In the genomic region with DNA sequence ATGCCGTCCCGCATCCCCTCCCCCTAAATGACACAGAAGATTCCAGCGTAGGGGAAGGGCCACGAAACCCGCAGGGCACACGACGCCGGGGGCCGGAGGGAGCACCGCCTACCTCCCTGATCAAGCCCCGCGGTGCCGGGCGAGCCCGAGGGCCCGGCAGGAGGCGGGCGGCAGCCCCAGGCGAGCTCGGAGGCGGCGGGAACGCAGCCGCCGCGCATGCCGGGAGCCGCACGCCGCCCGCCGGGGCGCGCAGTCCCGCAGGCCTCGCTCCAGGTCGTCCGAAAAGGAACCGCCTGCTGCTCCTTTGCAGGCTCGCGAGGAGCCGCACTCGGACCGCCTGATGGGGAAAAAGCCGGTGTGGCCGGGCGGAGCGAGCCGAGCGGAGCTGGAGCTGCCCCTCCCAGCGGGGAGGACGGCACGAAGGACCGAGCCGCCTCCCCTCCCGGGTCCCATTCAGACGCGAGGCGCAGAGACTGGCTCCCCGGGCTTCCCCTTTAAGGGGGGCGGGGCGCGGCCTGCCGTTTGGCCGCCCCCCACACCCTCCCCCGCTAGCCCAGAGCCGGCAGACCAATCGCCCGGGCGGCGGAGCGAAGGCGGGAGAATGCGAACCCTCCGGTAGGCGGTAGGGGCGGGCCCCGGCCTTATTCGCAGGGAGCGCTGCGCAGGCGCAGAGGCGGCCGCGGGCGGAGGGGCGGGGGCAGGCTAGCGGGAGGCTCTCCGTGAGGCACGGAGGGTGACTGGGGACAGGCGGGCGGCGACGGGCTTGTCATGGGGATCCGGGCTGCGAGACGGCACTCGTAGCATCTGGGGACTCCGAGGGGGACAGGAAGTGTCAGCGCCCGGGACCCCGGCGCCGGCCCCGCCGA, we compare ENCODE assay signal across 1 cellular context.
TF ChIP-seq lines count a peak whose summit lies in the region.

No MANE protein-coding gene starts in this region.

TF ChIP-seq in HepG2, 621 proteins besides CTCF, POLR2A, EP300 and RAD21 (continued from another document and continues in another):
- TF ChIP-seq, protein P1, sequence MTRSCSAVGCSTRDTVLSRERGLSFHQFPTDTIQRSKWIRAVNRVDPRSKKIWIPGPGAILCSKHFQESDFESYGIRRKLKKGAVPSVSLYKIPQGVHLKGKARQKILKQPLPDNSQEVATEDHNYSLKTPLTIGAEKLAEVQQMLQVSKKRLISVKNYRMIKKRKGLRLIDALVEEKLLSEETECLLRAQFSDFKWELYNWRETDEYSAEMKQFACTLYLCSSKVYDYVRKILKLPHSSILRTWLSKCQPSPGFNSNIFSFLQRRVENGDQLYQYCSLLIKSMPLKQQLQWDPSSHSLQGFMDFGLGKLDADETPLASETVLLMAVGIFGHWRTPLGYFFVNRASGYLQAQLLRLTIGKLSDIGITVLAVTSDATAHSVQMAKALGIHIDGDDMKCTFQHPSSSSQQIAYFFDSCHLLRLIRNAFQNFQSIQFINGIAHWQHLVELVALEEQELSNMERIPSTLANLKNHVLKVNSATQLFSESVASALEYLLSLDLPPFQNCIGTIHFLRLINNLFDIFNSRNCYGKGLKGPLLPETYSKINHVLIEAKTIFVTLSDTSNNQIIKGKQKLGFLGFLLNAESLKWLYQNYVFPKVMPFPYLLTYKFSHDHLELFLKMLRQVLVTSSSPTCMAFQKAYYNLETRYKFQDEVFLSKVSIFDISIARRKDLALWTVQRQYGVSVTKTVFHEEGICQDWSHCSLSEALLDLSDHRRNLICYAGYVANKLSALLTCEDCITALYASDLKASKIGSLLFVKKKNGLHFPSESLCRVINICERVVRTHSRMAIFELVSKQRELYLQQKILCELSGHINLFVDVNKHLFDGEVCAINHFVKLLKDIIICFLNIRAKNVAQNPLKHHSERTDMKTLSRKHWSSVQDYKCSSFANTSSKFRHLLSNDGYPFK (CRISPR knock-in tag; IDR thresholded peaks at IDR 0.05; ENCODE audit: borderline replicate concordance): no peak
- TF ChIP-seq RARA (CRISPR knock-in tag; IDR thresholded peaks at IDR 0.05): 0 out of 2 replicates have a peak, but pooled peaks have one; percentile 4
- TF ChIP-seq, protein P2, sequence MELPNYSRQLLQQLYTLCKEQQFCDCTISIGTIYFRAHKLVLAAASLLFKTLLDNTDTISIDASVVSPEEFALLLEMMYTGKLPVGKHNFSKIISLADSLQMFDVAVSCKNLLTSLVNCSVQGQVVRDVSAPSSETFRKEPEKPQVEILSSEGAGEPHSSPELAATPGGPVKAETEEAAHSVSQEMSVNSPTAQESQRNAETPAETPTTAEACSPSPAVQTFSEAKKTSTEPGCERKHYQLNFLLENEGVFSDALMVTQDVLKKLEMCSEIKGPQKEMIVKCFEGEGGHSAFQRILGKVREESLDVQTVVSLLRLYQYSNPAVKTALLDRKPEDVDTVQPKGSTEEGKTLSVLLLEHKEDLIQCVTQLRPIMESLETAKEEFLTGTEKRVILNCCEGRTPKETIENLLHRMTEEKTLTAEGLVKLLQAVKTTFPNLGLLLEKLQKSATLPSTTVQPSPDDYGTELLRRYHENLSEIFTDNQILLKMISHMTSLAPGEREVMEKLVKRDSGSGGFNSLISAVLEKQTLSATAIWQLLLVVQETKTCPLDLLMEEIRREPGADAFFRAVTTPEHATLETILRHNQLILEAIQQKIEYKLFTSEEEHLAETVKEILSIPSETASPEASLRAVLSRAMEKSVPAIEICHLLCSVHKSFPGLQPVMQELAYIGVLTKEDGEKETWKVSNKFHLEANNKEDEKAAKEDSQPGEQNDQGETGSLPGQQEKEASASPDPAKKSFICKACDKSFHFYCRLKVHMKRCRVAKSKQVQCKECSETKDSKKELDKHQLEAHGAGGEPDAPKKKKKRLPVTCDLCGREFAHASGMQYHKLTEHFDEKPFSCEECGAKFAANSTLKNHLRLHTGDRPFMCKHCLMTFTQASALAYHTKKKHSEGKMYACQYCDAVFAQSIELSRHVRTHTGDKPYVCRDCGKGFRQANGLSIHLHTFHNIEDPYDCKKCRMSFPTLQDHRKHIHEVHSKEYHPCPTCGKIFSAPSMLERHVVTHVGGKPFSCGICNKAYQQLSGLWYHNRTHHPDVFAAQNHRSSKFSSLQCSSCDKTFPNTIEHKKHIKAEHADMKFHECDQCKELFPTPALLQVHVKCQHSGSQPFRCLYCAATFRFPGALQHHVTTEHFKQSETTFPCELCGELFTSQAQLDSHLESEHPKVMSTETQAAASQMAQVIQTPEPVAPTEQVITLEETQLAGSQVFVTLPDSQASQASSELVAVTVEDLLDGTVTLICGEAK (IDR thresholded peaks at IDR 0.05): no peak
- TF ChIP-seq, protein P2 (CRISPR knock-in tag; IDR thresholded peaks at IDR 0.05): no peak; the same call in 1 of the 2 replicates
- TF ChIP-seq, protein P3, sequence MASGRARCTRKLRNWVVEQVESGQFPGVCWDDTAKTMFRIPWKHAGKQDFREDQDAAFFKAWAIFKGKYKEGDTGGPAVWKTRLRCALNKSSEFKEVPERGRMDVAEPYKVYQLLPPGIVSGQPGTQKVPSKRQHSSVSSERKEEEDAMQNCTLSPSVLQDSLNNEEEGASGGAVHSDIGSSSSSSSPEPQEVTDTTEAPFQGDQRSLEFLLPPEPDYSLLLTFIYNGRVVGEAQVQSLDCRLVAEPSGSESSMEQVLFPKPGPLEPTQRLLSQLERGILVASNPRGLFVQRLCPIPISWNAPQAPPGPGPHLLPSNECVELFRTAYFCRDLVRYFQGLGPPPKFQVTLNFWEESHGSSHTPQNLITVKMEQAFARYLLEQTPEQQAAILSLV (CRISPR knock-in tag; IDR thresholded peaks at IDR 0.05; ENCODE audit: borderline replicate concordance): peak; percentile 57; the same call in 1 of the 2 replicates
- peak; percentile 33; the same call in 1 of the 2 replicates for TF ChIP-seq ZNF670 (CRISPR knock-in tag; IDR thresholded peaks at IDR 0.05; ENCODE audit: borderline replicate concordance)
- no peak for TF ChIP-seq ZNF10 (CRISPR knock-in tag; IDR thresholded peaks at IDR 0.05; ENCODE audit: borderline replicate concordance, low read depth)
- TF ChIP-seq ZNF17 (CRISPR knock-in tag; IDR thresholded peaks at IDR 0.05): no peak
- peak; percentile 75; the same call in 1 of the 2 replicates for TF ChIP-seq AHDC1 (CRISPR knock-in tag; IDR thresholded peaks at IDR 0.05; ENCODE audit: borderline replicate concordance)
- TF ChIP-seq SKI (IDR thresholded peaks at IDR 0.05; ENCODE audit: partially characterized antibody): peak; percentile 82
- no peak; the same call in 1 of the 2 replicates for TF ChIP-seq ZNF589 (CRISPR knock-in tag; conservative IDR thresholded peaks at IDR 0.05)
- no peak; the same call in 1 of the 2 replicates for TF ChIP-seq PPARG (CRISPR knock-in tag; conservative IDR thresholded peaks at IDR 0.05)
- TF ChIP-seq SMARCE1 (IDR thresholded peaks at IDR 0.05; ENCODE audit: borderline replicate concordance): no peak
- no peak for TF ChIP-seq CEBPG (CRISPR knock-in tag; IDR thresholded peaks at IDR 0.05)
- TF ChIP-seq TBX3 (IDR thresholded peaks at IDR 0.05; ENCODE audit: borderline replicate concordance): peak; percentile 38; the same call in 1 of the 2 replicates
- peak; percentile 62; the same call in 1 of the 2 replicates for TF ChIP-seq GATAD1 (CRISPR knock-in tag; IDR thresholded peaks at IDR 0.05)
- TF ChIP-seq ZFP1 (CRISPR knock-in tag; IDR thresholded peaks at IDR 0.05): no peak
- TF ChIP-seq KLF13 (CRISPR knock-in tag; IDR thresholded peaks at IDR 0.05): no peak
- peak; percentile 74; the same call in 1 of the 2 replicates for TF ChIP-seq YEATS4 (CRISPR knock-in tag; IDR thresholded peaks at IDR 0.05; ENCODE audit: borderline replicate concordance)
- peak; percentile 12; the same call in 1 of the 2 replicates for TF ChIP-seq MAF1 (CRISPR knock-in tag; IDR thresholded peaks at IDR 0.05; ENCODE audit: borderline replicate concordance)
- TF ChIP-seq ZBTB14 (CRISPR knock-in tag; IDR thresholded peaks at IDR 0.05): 0 out of 2 replicates have a peak, but pooled peaks have one; percentile 26
- no peak for TF ChIP-seq ZNF138 (CRISPR knock-in tag; IDR thresholded peaks at IDR 0.05; ENCODE audit: low read depth)
- TF ChIP-seq ZMAT3 (CRISPR knock-in tag; conservative IDR thresholded peaks at IDR 0.05): no peak
- TF ChIP-seq PAWR (CRISPR knock-in tag; IDR thresholded peaks at IDR 0.05; ENCODE audit: borderline replicate concordance): no peak
- TF ChIP-seq HOMEZ (CRISPR knock-in tag; IDR thresholded peaks at IDR 0.05; ENCODE audit: low read depth): peak; percentile 15; the same call in 1 of the 2 replicates
- peak; percentile 78 for TF ChIP-seq ZNF672 (CRISPR knock-in tag; IDR thresholded peaks at IDR 0.05)
- peak; percentile 71 for TF ChIP-seq SP2 (CRISPR knock-in tag; IDR thresholded peaks at IDR 0.05)
- TF ChIP-seq SSRP1 (CRISPR knock-in tag; IDR thresholded peaks at IDR 0.05): no peak
- no peak for TF ChIP-seq SNRNP70 (IDR thresholded peaks at IDR 0.05; ENCODE audit: low read depth, low read length)
- TF ChIP-seq ZNF234 (CRISPR knock-in tag; conservative IDR thresholded peaks at IDR 0.05): peak; percentile 85
- TF ChIP-seq HNRNPLL (IDR thresholded peaks at IDR 0.05; ENCODE audit: low read depth, low read length, poor library complexity, severe bottlenecking): peak; percentile 87
- TF ChIP-seq ZNF484 (CRISPR knock-in tag; IDR thresholded peaks at IDR 0.05; ENCODE audit: borderline replicate concordance, low read depth): no peak
